In genomic region chr11:64887757-64888405, GRCh38 we compare ENCODE assay signal across 1 cellular context.
TF ChIP-seq lines count a peak whose summit lies in the region.

No MANE protein-coding gene starts in this region.

TF ChIP-seq in K562, 482 proteins besides CTCF, POLR2A, EP300 and RAD21 (continued from another document and continues in another):
- no peak for TF ChIP-seq ZBTB5 (IDR thresholded peaks at IDR 0.05)
- peak; percentile 51 for TF ChIP-seq SMC3 (conservative IDR thresholded peaks at IDR 0.05; ENCODE audit: insufficient read depth, low read depth, low read length)
- peak; percentile 49; the same call in 1 of the 2 replicates for TF ChIP-seq HDGF (IDR thresholded peaks at IDR 0.05)
- TF ChIP-seq GMEB1 (CRISPR knock-in tag; IDR thresholded peaks at IDR 0.05) = no peak
- TF ChIP-seq FOXJ2 (tag; IDR thresholded peaks at IDR 0.05) = no peak
- no peak for TF ChIP-seq MAFF (IDR thresholded peaks at IDR 0.05; ENCODE audit: low read length)
- TF ChIP-seq NCOR1 (IDR thresholded peaks at IDR 0.05) = no peak
- no peak for TF ChIP-seq EGR1 (conservative IDR thresholded peaks at IDR 0.05)
- TF ChIP-seq ZNF740 (CRISPR knock-in tag; IDR thresholded peaks at IDR 0.05) = peak; percentile 82; the same call in 1 of the 2 replicates
- TF ChIP-seq ZNF740 (tag; IDR thresholded peaks at IDR 0.05) = peak in 1 of 2 experiments; percentile 67; a peak in 1 of 4 replicates
- no peak for TF ChIP-seq SRSF7 (optimal IDR thresholded peaks at IDR 0.05; ENCODE audit: low read depth, low read length)
- TF ChIP-seq TCFL5 (CRISPR knock-in tag; conservative IDR thresholded peaks at IDR 0.05) = no peak
- TF ChIP-seq SMAD1 (IDR thresholded peaks at IDR 0.05; ENCODE audit: low read depth, low read length, partially characterized antibody) = no peak
- TF ChIP-seq NR2C2 (CRISPR knock-in tag; IDR thresholded peaks at IDR 0.05) = 0 out of 2 replicates have a peak, but pooled peaks have one; percentile 12
- TF ChIP-seq NR2C2 (tag; IDR thresholded peaks at IDR 0.05) = no peak
- TF ChIP-seq PRMT5 (CRISPR knock-in tag; IDR thresholded peaks at IDR 0.05) = no peak
- no peak for TF ChIP-seq MAFK (IDR thresholded peaks at IDR 0.05; ENCODE audit: low read length)
- TF ChIP-seq RUNX1 (IDR thresholded peaks at IDR 0.05; ENCODE audit: low read depth) = no peak
- no peak for TF ChIP-seq MTF1 (CRISPR knock-in tag; IDR thresholded peaks at IDR 0.05; ENCODE audit: borderline replicate concordance)
- TF ChIP-seq BDP1 (IDR thresholded peaks at IDR 0.05; ENCODE audit: insufficient read depth, insufficient read length) = no peak
- no peak for TF ChIP-seq COPS2 (conservative IDR thresholded peaks at IDR 0.05)
- TF ChIP-seq ARHGAP35 (IDR thresholded peaks at IDR 0.05; ENCODE audit: partially characterized antibody) = no peak
- TF ChIP-seq ZNF778 (CRISPR knock-in tag; IDR thresholded peaks at IDR 0.05) = no peak
- no peak for TF ChIP-seq PHB2 (IDR thresholded peaks at IDR 0.05; ENCODE audit: low read depth)
- peak; percentile 58; the same call in 1 of the 2 replicates for TF ChIP-seq ZBTB33 (CRISPR knock-in tag; IDR thresholded peaks at IDR 0.05)
- TF ChIP-seq CBFB (CRISPR knock-in tag; IDR thresholded peaks at IDR 0.05) = no peak
- no peak for TF ChIP-seq ZSCAN32 (CRISPR knock-in tag; IDR thresholded peaks at IDR 0.05)
- TF ChIP-seq PTTG1 (tag; IDR thresholded peaks at IDR 0.05; ENCODE audit: low read depth) = no peak
- no peak for TF ChIP-seq CREB3 (tag; conservative IDR thresholded peaks at IDR 0.05; ENCODE audit: low read depth)
- peak; percentile 93 for TF ChIP-seq HMGN3 (IDR thresholded peaks at IDR 0.05; ENCODE audit: borderline replicate concordance, extremely low read depth, insufficient read length, low read depth, low read length)
- no peak for TF ChIP-seq ARID2 (IDR thresholded peaks at IDR 0.05)
- TF ChIP-seq ZNF561 (CRISPR knock-in tag; conservative IDR thresholded peaks at IDR 0.05) = no peak
- TF ChIP-seq ZBTB1 (CRISPR knock-in tag; IDR thresholded peaks at IDR 0.05; ENCODE audit: borderline replicate concordance, low read depth) = no peak
- TF ChIP-seq RBM22 (IDR thresholded peaks at IDR 0.05; ENCODE audit: low read depth, low read length, poor library complexity, severe bottlenecking) = no peak
- TF ChIP-seq POLR2H (tag; IDR thresholded peaks at IDR 0.05; ENCODE audit: low read depth) = no peak
- 0 out of 2 replicates have a peak, but pooled peaks have one; percentile 72 for TF ChIP-seq ZBTB49 (CRISPR knock-in tag; IDR thresholded peaks at IDR 0.05; ENCODE audit: borderline replicate concordance)
- 0 out of 2 replicates have a peak, but pooled peaks have one; percentile 8 for TF ChIP-seq MXI1 (IDR thresholded peaks at IDR 0.05; ENCODE audit: low read depth, low read length)
- TF ChIP-seq ZNF121 (CRISPR knock-in tag; conservative IDR thresholded peaks at IDR 0.05) = no peak
- TF ChIP-seq KHSRP (IDR thresholded peaks at IDR 0.05) = no peak
- no peak for TF ChIP-seq GTF2A2 (tag; IDR thresholded peaks at IDR 0.05)
- no peak for TF ChIP-seq MXD1 (CRISPR knock-in tag; IDR thresholded peaks at IDR 0.05; ENCODE audit: borderline replicate concordance, poor library complexity, severe bottlenecking)
- TF ChIP-seq CBX1 (IDR thresholded peaks at IDR 0.05; ENCODE audit: low read depth) = 0 out of 2 replicates have a peak, but pooled peaks have one; percentile 74
- no peak for TF ChIP-seq ZNF224 (CRISPR knock-in tag; IDR thresholded peaks at IDR 0.05)
- TF ChIP-seq ZNF436 (CRISPR knock-in tag; IDR thresholded peaks at IDR 0.05) = no peak
- peak; percentile 88 for TF ChIP-seq ZBTB7A (IDR thresholded peaks at IDR 0.05; ENCODE audit: borderline replicate concordance, control insufficient read depth, low read depth, low read length)
- TF ChIP-seq ESRRB (CRISPR knock-in tag; IDR thresholded peaks at IDR 0.05; ENCODE audit: borderline replicate concordance) = no peak
- peak; percentile 39; the same call in 1 of the 2 replicates for TF ChIP-seq SUPT5H (IDR thresholded peaks at IDR 0.05)
- no peak for TF ChIP-seq ZNF398 (CRISPR knock-in tag; IDR thresholded peaks at IDR 0.05)
- no peak for TF ChIP-seq SMAD3 (CRISPR knock-in tag; conservative IDR thresholded peaks at IDR 0.05)
- no peak for TF ChIP-seq U2AF2 (optimal IDR thresholded peaks at IDR 0.05; ENCODE audit: low read depth, low read length)
- TF ChIP-seq REST (CRISPR knock-in tag; IDR thresholded peaks at IDR 0.05; ENCODE audit: low read depth) = 0 out of 2 replicates have a peak, but pooled peaks have one; percentile 41
- no peak for TF ChIP-seq ZNF764 (CRISPR knock-in tag; IDR thresholded peaks at IDR 0.05; ENCODE audit: low read depth)
- TF ChIP-seq CSDE1 (IDR thresholded peaks at IDR 0.05) = no peak
- peak; percentile 20; the same call in 1 of the 2 replicates for TF ChIP-seq LCOR (CRISPR knock-in tag; IDR thresholded peaks at IDR 0.05)
- TF ChIP-seq POU5F1 (IDR thresholded peaks at IDR 0.05; ENCODE audit: borderline replicate concordance, low read depth, low read length, partially characterized antibody) = no peak
- TF ChIP-seq RBM39 (optimal IDR thresholded peaks at IDR 0.05; ENCODE audit: low read depth, low read length) = no peak
- no peak for TF ChIP-seq ZFP1 (CRISPR knock-in tag; IDR thresholded peaks at IDR 0.05)
- TF ChIP-seq SMARCC2 (IDR thresholded peaks at IDR 0.05; ENCODE audit: low read depth) = no peak
- peak; percentile 40 for TF ChIP-seq TBP (optimal IDR thresholded peaks at IDR 0.05; ENCODE audit: low read depth, low read length)
- TF ChIP-seq PTRF (tag; IDR thresholded peaks at IDR 0.05) = no peak
